In genomic region chr15:88031461-88031860, GRCh38 we compare ENCODE assay signal across 24 cellular contexts.
DNase-seq lines count a peak whose midpoint lies in the region; ATAC-seq and TF ChIP-seq lines count a peak whose summit lies in the region.
"Had no signal": no experiment of that assay in that cellular context is flagged by ENCODE, and none has a peak within 500 bp of the region (broad histone marks: within the 10 kb centered on the region; RNA-seq: fewer than 3 reads in every experiment).

No MANE protein-coding gene starts in this region.

- H3K9me3 Mint-ChIP-seq in neural crest cell: peaks cover 4% of the 10 kb centered on the region
- peaks cover 9% of the 10 kb centered on the region for H3K9me3 Mint-ChIP-seq in Caco-2 (ENCODE audit: unreplicated experiment)
- H3K9me3 Mint-ChIP-seq: CD4-positive, alpha-beta T cell had no signal

- CTCF ChIA-PET in Caco-2 (lab: Charles Lee): no interaction called here

- DNase-seq in ELR (ENCODE audit: low read depth) (peak; percentile 65), LHCN-M2 (ENCODE audit: low read depth) (peak; percentile 38), T1000 (lab: John Stamatoyannopoulos, UW) (peak; percentile 15), neural crest cell (ENCODE audit: low read depth, low spot score) (no peak), heart left ventricle (no peak), Caco-2 (no peak)
- DNase-seq in activated CD8-positive, alpha-beta memory T cell treated with anti-CD3 and anti-CD28 coated beads, Interleukin-2, amount 50 U/mL, for 4 hours: no peak
- DNase-seq: CD4-positive, alpha-beta T cell; COR-L47; DMS 273 treated with DMSO at 0.1 percent for 48 hours; GDM1; KBM-7; NCI-H1105; NCI-H2081; NCI-H2171; NCI-H345; NCI-H524; NCI-H774; NK-92 treated with Interleukin-12 subunit alpha and Interleukin-12 subunit beta, amount 100 ng/mL, for 24 hours; Peyer's patch; SHP77 treated with DMSO at 0.1 percent for 48 hours; SK-N-SH had no signal

- H3K4me1 Mint-ChIP-seq in neural crest cell (peaks cover 8% of the 10 kb centered on the region), Caco-2 (ENCODE audit: low read depth, unreplicated experiment) (no peaks in the 10 kb centered on the region)

- H3K4me3 ChIP-seq in heart left ventricle (no peak overlapping the region), Caco-2 (ENCODE audit: low read depth, low read length) (no peak overlapping the region)
- H3K4me3 ChIP-seq: A549, BLaER1, Peyer's patch had no signal

- no peaks in the 10 kb centered on the region for H3K9me3 ChIP-seq in heart left ventricle
- no peaks in the 10 kb centered on the region for H3K9me3 ChIP-seq in Caco-2
- H3K9me3 ChIP-seq: A549, BLaER1, Peyer's patch, SK-N-SH had no signal

- intact Hi-C loops in heart left ventricle (cut with DNase I) (no loop called here), Caco-2 (cut with micrococcal nuclease; ENCODE audit: unreplicated experiment) (no loop called here)

- POLR2A ChIA-PET in Caco-2 (lab: Charles Lee): no interaction called here

- no peak overlapping the region for H3K27ac ChIP-seq in heart left ventricle
- H3K27ac ChIP-seq: A549, BLaER1, Peyer's patch had no signal

- 42 to 72% (median 49%) methylated on average over 2 of the region's 2 CpGs for WGBS in heart left ventricle, 4 donors

- no peak for ATAC-seq in heart left ventricle
- ATAC-seq: A549 had no signal

- TF ChIP-seq CTCF in neural crest cell (conservative IDR thresholded peaks at IDR 0.05): no peak
- TF ChIP-seq CTCF in heart left ventricle (IDR thresholded peaks at IDR 0.05): no peak
- TF ChIP-seq CTCF in Caco-2 (IDR thresholded peaks at IDR 0.05; ENCODE audit: insufficient read depth in 1 of 2, low read depth in 1 of 2, low read length in 1 of 2, severe bottlenecking in 1 of 2, unreplicated experiment in 1 of 2): no peak

- H3K4me3 Mint-ChIP-seq in neural crest cell: no peak overlapping the region
- H3K4me3 Mint-ChIP-seq in Caco-2 (ENCODE audit: unreplicated experiment): no peak overlapping the region
- H3K4me3 Mint-ChIP-seq: CD4-positive, alpha-beta T cell had no signal

- H3K27me3 ChIP-seq in heart left ventricle (peaks cover 0 to 18% (median 0%) of the 10 kb centered on the region in 9 donors), Caco-2 (replicated peaks; ENCODE audit: control insufficient read depth, insufficient read depth, low read length) (no peaks in the 10 kb centered on the region)
- H3K27me3 ChIP-seq: BLaER1, Peyer's patch had no signal

- H3K27ac Mint-ChIP-seq in neural crest cell (ENCODE audit: unreplicated experiment): peak overlapping the region; percentile 75
- H3K27ac Mint-ChIP-seq in Caco-2 (ENCODE audit: unreplicated experiment): no peak overlapping the region
- H3K27ac Mint-ChIP-seq: CD4-positive, alpha-beta T cell had no signal

- H3K27me3 Mint-ChIP-seq in neural crest cell (ENCODE audit: low read depth): peaks cover 22% of the 10 kb centered on the region
- H3K27me3 Mint-ChIP-seq in Caco-2 (ENCODE audit: insufficient read depth, unreplicated experiment): peaks cover 19% of the 10 kb centered on the region

- no peaks in the 10 kb centered on the region for H3K36me3 Mint-ChIP-seq in neural crest cell (ENCODE audit: low read depth)
- H3K36me3 Mint-ChIP-seq in Caco-2 (ENCODE audit: insufficient read depth, unreplicated experiment): no peaks in the 10 kb centered on the region

- H3K4me1 ChIP-seq in heart left ventricle (no peaks in the 10 kb centered on the region), Caco-2 (no peaks in the 10 kb centered on the region)
- H3K4me1 ChIP-seq: BLaER1, Peyer's patch had no signal

- H3K36me3 ChIP-seq in heart left ventricle: no peaks in the 10 kb centered on the region
- no peaks in the 10 kb centered on the region for H3K36me3 ChIP-seq in Caco-2 (ENCODE audit: control insufficient read depth, insufficient read depth, low read length)
- H3K36me3 ChIP-seq: BLaER1, Peyer's patch had no signal

- TF ChIP-seq POLR2A in heart left ventricle (IDR thresholded peaks at IDR 0.05): no peak

- BruUV-seq in Caco-2 (replicated peaks; lab: Mats Ljungman, UMichigan): no TSS peak

Comparison
In these comparisons a context has a peak if more than half of its experiments do, and no peak if none do; other contexts are left out.
1. DNase-seq: peak in ELR (single experiment), LHCN-M2 (single experiment) and T1000 (single experiment); none in neural crest cell (single experiment), heart left ventricle (0 of 5), activated CD8-positive, alpha-beta memory T cell treated with anti-CD3 and anti-CD28 coated beads, Interleukin-2, amount 50 U/mL, for 4 hours (single experiment) and Caco-2 (0 of 2).